In genomic region chr10:17454801-17455520, GRCh38 we compare ENCODE assay signal across 8 cellular contexts. TPM values are rescaled to one million over a fixed set of nuclear protein-coding genes. Genes with fewer than 3 reads are reported as not detected.
DNase-seq lines count a peak whose midpoint lies in the region; ATAC-seq, FAIRE-seq and TF ChIP-seq lines count a peak whose summit lies in the region.

No MANE protein-coding gene starts in this region.

- no peaks in the 10 kb centered on the region for H3K79me2 ChIP-seq in endothelial cell of umbilical vein (ENCODE audit: control insufficient read depth, insufficient read depth, low read length)

- no peak for FAIRE-seq in endothelial cell of umbilical vein (lab: Jason Lieb, UNC)

- POLR2A ChIA-PET in endothelial cell of umbilical vein (lab: Charles Lee) = no interaction called here

- no peaks in the 10 kb centered on the region for H4K20me1 ChIP-seq in endothelial cell of umbilical vein (replicated peaks; ENCODE audit: control insufficient read depth, extremely low read depth, insufficient read depth, low read length)

- H3K27me3 ChIP-seq in MG63 = peaks cover 16% of the 10 kb centered on the region
- H3K27me3 ChIP-seq in endothelial cell of umbilical vein (ENCODE audit: control insufficient read depth in 2 of 2, insufficient read depth in 2 of 2, low read length in 2 of 2) = no peaks in the 10 kb centered on the region

- no peaks in the 10 kb centered on the region for H3K9me1 ChIP-seq in endothelial cell of umbilical vein (replicated peaks; ENCODE audit: control insufficient read depth, extremely low read depth, insufficient read depth, low read length)

- no peak for TF ChIP-seq CTCF in endothelial cell of umbilical vein (IDR thresholded peaks at IDR 0.05; ENCODE audit: extremely low read depth in 1 of 2, insufficient read depth in 1 of 2, low read depth in 1 of 2, low read length in 2 of 2)
- no peak for TF ChIP-seq CTCF in retinal pigment epithelial cell (conservative IDR thresholded peaks at IDR 0.05; ENCODE audit: low read depth, low read length)

- H3K4me3 ChIP-seq in MG63 = peak overlapping the region; percentile 33
- peak overlapping the region; percentile 37 to 69 (median 55) for H3K4me3 ChIP-seq in endothelial cell of umbilical vein (replicated peaks in 1 of 3; ENCODE audit: insufficient read depth in 1 of 3, low read depth in 1 of 3, low read length in 3 of 3)
- peak overlapping the region; percentile 60 for H3K4me3 ChIP-seq in retinal pigment epithelial cell (ENCODE audit: low read length)

- dilution Hi-C loops in endothelial cell of umbilical vein (cut with MboI; ENCODE audit: extremely low pct_ligation_motif_present, low sequenced_read_pairs) = no loop called here

- H3K36me3 ChIP-seq in MG63 (no peaks in the 10 kb centered on the region), endothelial cell of umbilical vein (ENCODE audit: control insufficient read depth in 2 of 2, extremely low read depth in 1 of 2, insufficient read depth in 2 of 2, low read length in 2 of 2) (no peaks in the 10 kb centered on the region)

- DNase-seq in MG63 = no peak
- no peak for DNase-seq in endothelial cell of umbilical vein (ENCODE audit: low read depth, low spot score)
- no peak for DNase-seq in retinal pigment epithelial cell (ENCODE audit: low read depth)
- DNase-seq in activated CD4-positive, CD25-positive, alpha-beta regulatory T cell treated with anti-CD3 and anti-CD28 coated beads, Interleukin-2, amount 50 U/mL, for 72 hours = no peak
- DNase-seq in AML-193 (lab: John Stamatoyannopoulos, UW) = no peak
- no peak for DNase-seq in NCI-H1417 (lab: John Stamatoyannopoulos, UW)
- no peak for DNase-seq in NCI-H2107 (lab: John Stamatoyannopoulos, UW)

- peak overlapping the region; percentile 96 for H2AFZ ChIP-seq in endothelial cell of umbilical vein (ENCODE audit: low read depth, low read length)

- H3K9ac ChIP-seq in endothelial cell of umbilical vein (replicated peaks; ENCODE audit: extremely low read depth, insufficient read depth, low read length) = peak overlapping the region; percentile 45

- ATAC-seq in GM19463 (IDR thresholded peaks at IDR 0.05; ENCODE audit: unreplicated experiment) = peak; percentile 11

- no peak for TF ChIP-seq POLR2A in endothelial cell of umbilical vein (IDR thresholded peaks at IDR 0.05; ENCODE audit: low read depth, low read length)

- CTCF ChIA-PET in endothelial cell of umbilical vein (lab: Charles Lee) = interaction anchor here (0.9 to 1.1 kb wide), 4 partner anchors 16 to 152 kb away, joined by 3 to 4 read pairs (median 3); no protein-coding TSS in a partner anchor

- intact Hi-C loops in endothelial cell of umbilical vein (cut with micrococcal nuclease) = loop anchor here (1.0 kb wide), 1 partner anchor 144 kb away; no protein-coding TSS in a partner anchor

- 0 out of 2 replicates have a peak, but pooled peaks cover 6% of the 10 kb centered on the region for H3K9me3 ChIP-seq in MG63
- no peaks in the 10 kb centered on the region for H3K9me3 ChIP-seq in endothelial cell of umbilical vein (replicated peaks; ENCODE audit: control insufficient read depth, insufficient read depth, low read length)

- H3K4me2 ChIP-seq in endothelial cell of umbilical vein (ENCODE audit: insufficient read depth, low read length) = peak overlapping the region; percentile 72

- peaks cover 9% of the 10 kb centered on the region for H3K4me1 ChIP-seq in endothelial cell of umbilical vein (ENCODE audit: control insufficient read depth, extremely low read depth, insufficient read depth, low read length)

- no peak overlapping the region for H3K27ac ChIP-seq in endothelial cell of umbilical vein (ENCODE audit: insufficient read depth, low read depth, low read length)

- no TSS peak for BruUV-seq in endothelial cell of umbilical vein (replicated peaks; lab: Mats Ljungman, UMichigan)

TF ChIP-seq in endothelial cell of umbilical vein, 7 proteins besides CTCF, POLR2A, EP300 and RAD21:
- no peak for TF ChIP-seq GATA2 (IDR thresholded peaks at IDR 0.05; ENCODE audit: insufficient read depth, insufficient read length, low read depth, low read length)
- TF ChIP-seq JUN (IDR thresholded peaks at IDR 0.05; ENCODE audit: borderline replicate concordance, insufficient read depth, insufficient read length, low read depth) = no peak
- no peak for TF ChIP-seq MYC (IDR thresholded peaks at IDR 0.05; ENCODE audit: low read depth, low read length)
- no peak for TF ChIP-seq EZH2 (IDR thresholded peaks at IDR 0.05; ENCODE audit: borderline replicate concordance, low read depth, low read length, severe bottlenecking)
- no peak for TF ChIP-seq POLR2AphosphoS5 (IDR thresholded peaks at IDR 0.05; ENCODE audit: insufficient read depth, low read depth, low read length)
- no peak for TF ChIP-seq FOS (IDR thresholded peaks at IDR 0.05; ENCODE audit: borderline replicate concordance, insufficient read depth, low read length)
- no peak for TF ChIP-seq MAX (IDR thresholded peaks at IDR 0.05; ENCODE audit: insufficient read depth, insufficient read length)
TF ChIP-seq in endothelial cell of umbilical vein: peak in this region for 0.

RNA-seq across cellular contexts. Expression of gene ST8SIA6, which starts 0.6 kb away (rescaled TPM):
- not detected in 2 replicates for total RNA-seq in MG63 (2014; rRNA removed; shearing (Covaris generic); ENCODE audit: low replicate concordance)
- 0.35 and 0.51 TPM in 2 replicates for total RNA-seq in endothelial cell of umbilical vein
- polyA plus RNA-seq in endothelial cell of umbilical vein = 0.40 TPM in 2 replicates
- polyA plus RNA-seq in endothelial cell of umbilical vein (2011; cell fraction: cytosol; rRNA removed) = 0.40 and 0.42 TPM in 2 replicates
- polyA plus RNA-seq in endothelial cell of umbilical vein (2011; cell fraction: nucleus; rRNA removed) = 0.24 and 0.49 TPM in 2 replicates
- 0.21 and 0.34 TPM in 2 replicates for polyA plus RNA-seq in endothelial cell of umbilical vein (2012)
- polyA minus RNA-seq in endothelial cell of umbilical vein = 0.44 and 0.70 TPM in 2 replicates
- polyA minus RNA-seq in endothelial cell of umbilical vein (2011; cell fraction: cytosol; rRNA and poly(A)+ RNA removed) = not detected
- 0.43 and 0.82 TPM in 2 replicates for polyA minus RNA-seq in endothelial cell of umbilical vein (2011; cell fraction: nucleus; rRNA and poly(A)+ RNA removed)
